22 cellular contexts compared by ENCODE assay signal in the genomic region with DNA sequence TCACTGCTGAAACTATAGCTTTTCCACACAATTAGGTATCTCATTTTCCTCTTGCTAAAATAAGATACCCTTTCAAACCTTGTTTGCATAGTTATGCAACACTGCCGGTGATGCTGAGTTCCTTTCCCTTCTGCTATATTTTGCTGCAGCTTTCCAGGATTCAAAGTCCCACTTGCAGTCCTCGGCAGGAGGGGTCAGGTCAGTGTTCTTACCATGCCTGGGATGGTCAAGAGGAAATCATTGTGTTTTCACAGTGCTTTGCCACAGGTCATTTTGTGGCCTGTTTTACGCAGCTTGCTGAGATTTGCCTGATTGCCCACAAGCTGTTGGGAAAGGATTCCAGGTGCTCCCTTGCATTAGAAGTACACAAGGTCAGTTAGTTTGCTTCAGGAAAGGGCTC.
"Had no signal": no experiment of that assay in that cellular context is flagged by ENCODE, and none has a peak within 500 bp of the region (broad histone marks: within the 10 kb centered on the region; RNA-seq: fewer than 3 reads in every experiment).

No MANE protein-coding gene starts in this region.

- FAIRE-seq: astrocyte had no signal

- H3K4me3 ChIP-seq: adrenal gland, breast epithelium, skin epidermis, transverse colon, uterus had no signal

- H3K4me3 Mint-ChIP-seq: mesothelial cell of epicardium; nephron; stimulated activated naive CD8-positive, alpha-beta T cell treated with anti-CD3 and anti-CD28 coated beads, Interleukin-15, Interleukin-2, amounts not matched to agents 100 ng/mL and 50 ng/mL, for 24 hours had no signal

- ATAC-seq: activated naive CD4-positive, alpha-beta T cell treated with anti-CD3 and anti-CD28 coated beads, Interleukin-2, amount 50 U/mL, for 72 hours; foreskin keratinocyte had no signal

- H3K36me3 ChIP-seq: adrenal gland, breast epithelium, transverse colon, uterus, WERI-Rb-1 had no signal

- DNase-seq: activated CD4-positive, alpha-beta T cell treated with anti-CD3 and anti-CD28 coated beads, Interleukin-2, amount 50 U/mL, for 4 hours; activated gamma-delta T cell treated with Interleukin-2 at 50 U/mL for 16 hours; adrenal gland; dermis blood vessel endothelial cell; effector memory CD4-positive, alpha-beta T cell; foreskin keratinocyte; hypothalamus; nucleus accumbens; stimulated activated CD4-positive, alpha-beta T cell treated with anti-CD3 and anti-CD28 coated beads, Interleukin-2, amount 100 ng/mL, for 48 hours; SW 1271; T-helper 2 cell; transverse colon; uterus; WERI-Rb-1 had no signal

- H3K9me3 Mint-ChIP-seq: activated naive CD4-positive, alpha-beta T cell treated with anti-CD3 and anti-CD28 coated beads, Interleukin-2, amount 50 U/mL, for 72 hours; mesothelial cell of epicardium; nephron; stimulated activated naive CD8-positive, alpha-beta T cell treated with anti-CD3 and anti-CD28 coated beads, Interleukin-15, Interleukin-2, amounts not matched to agents 100 ng/mL and 50 ng/mL, for 24 hours had no signal

- H3K4me1 ChIP-seq: breast epithelium, foreskin keratinocyte, transverse colon, uterus had no signal

- H3K27me3 ChIP-seq: adrenal gland, breast epithelium, transverse colon, uterus had no signal

- H3K36me3 Mint-ChIP-seq: activated naive CD4-positive, alpha-beta T cell treated with anti-CD3 and anti-CD28 coated beads, Interleukin-2, amount 50 U/mL, for 72 hours; mesothelial cell of epicardium had no signal

- H3K9me3 ChIP-seq: adrenal gland, breast epithelium, transverse colon, uterus had no signal

- H3K27ac ChIP-seq: adrenal gland, breast epithelium, epithelial cell of prostate, foreskin keratinocyte, skin epidermis, transverse colon, uterus, WERI-Rb-1 had no signal

- H3K27ac Mint-ChIP-seq: activated naive CD4-positive, alpha-beta T cell treated with anti-CD3 and anti-CD28 coated beads, Interleukin-2, amount 50 U/mL, for 72 hours; mesothelial cell of epicardium; stimulated activated naive CD8-positive, alpha-beta T cell treated with anti-CD3 and anti-CD28 coated beads, Interleukin-15, Interleukin-2, amounts not matched to agents 100 ng/mL and 50 ng/mL, for 24 hours had no signal
